15 cellular contexts compared by ENCODE assay signal in the genomic region with DNA sequence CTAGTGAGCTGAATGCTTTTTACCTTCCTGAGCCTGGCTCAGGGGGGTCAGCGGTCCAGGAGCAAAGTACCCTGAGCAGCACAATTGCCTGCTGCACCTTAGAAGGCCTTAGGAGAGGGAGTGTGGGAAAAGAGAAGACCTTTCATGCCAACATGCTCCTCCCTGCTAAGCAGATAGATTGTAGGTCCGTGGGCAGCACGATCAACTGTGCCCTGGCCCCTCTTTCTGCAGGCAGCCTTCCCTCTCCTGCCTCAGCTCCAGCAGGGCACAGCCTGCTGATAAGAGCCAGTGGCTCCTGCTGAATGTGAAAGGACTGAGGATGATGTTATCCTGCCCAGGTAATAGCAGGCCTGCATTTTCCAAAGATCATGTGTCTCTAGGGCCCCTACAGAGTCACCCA. TPM values are rescaled to one million over a fixed set of nuclear protein-coding genes. Genes with fewer than 3 reads are reported as not detected.
DNase-seq lines count a peak whose midpoint lies in the region; TF ChIP-seq lines count a peak whose summit lies in the region.
"Had no signal": no experiment of that assay in that cellular context is flagged by ENCODE, and none has a peak within 500 bp of the region (broad histone marks: within the 10 kb centered on the region; RNA-seq: fewer than 3 reads in every experiment).

No MANE protein-coding gene starts in this region.

- no peaks in the 10 kb centered on the region; the same call in 1 of the 2 replicates for H3K27me3 Mint-ChIP-seq in HFFc6 (ENCODE audit: insufficient read depth)
- H3K27me3 Mint-ChIP-seq in nephron (ENCODE audit: low read depth): peaks cover 21% of the 10 kb centered on the region

- DNase-seq in HFFc6 (no peak), caudate nucleus (lab: John Stamatoyannopoulos, UW) (no peak), erythroblast (lab: John Stamatoyannopoulos, UW) (no peak), DMS79 treated with DMSO at 0.1 percent for 48 hours (lab: John Stamatoyannopoulos, UW) (no peak)
- no peak for DNase-seq in effector memory CD4-positive, alpha-beta T cell
- DNase-seq: ACHN; CD4-positive, alpha-beta memory T cell; H7; MV-4-11; NCI-H1436 treated with DMSO at 0.1 percent for 48 hours; NCI-H2081 treated with DMSO at 0.1 percent for 48 hours; NCI-H524 treated with DMSO at 0.1 percent for 48 hours had no signal

- no peaks in the 10 kb centered on the region for H3K36me3 ChIP-seq in effector memory CD4-positive, alpha-beta T cell (ENCODE audit: control insufficient read depth, insufficient read depth, low read length)
- H3K36me3 ChIP-seq: SJSA1 had no signal

- H3K27ac ChIP-seq in caudate nucleus (ENCODE audit: low read depth, low read length) (peak overlapping the region; percentile 68), temporal lobe (ENCODE audit: low read depth, low read length) (peak overlapping the region; percentile 77)
- H3K27ac ChIP-seq in effector memory CD4-positive, alpha-beta T cell (ENCODE audit: insufficient read depth, low read length, poor library complexity, severe bottlenecking): no peak overlapping the region
- H3K27ac ChIP-seq: SJSA1 had no signal

- H3K4me3 Mint-ChIP-seq in HFFc6 (no peak overlapping the region), nephron (peak overlapping the region; percentile 4 to 51 (median 47))
- H3K4me3 Mint-ChIP-seq: CD4-positive, alpha-beta memory T cell had no signal

- H3K27me3 ChIP-seq in effector memory CD4-positive, alpha-beta T cell (replicated peaks; ENCODE audit: control insufficient read depth, insufficient read depth, low read length, poor library complexity, severe bottlenecking): peaks cover 15% of the 10 kb centered on the region

- H3K36me3 Mint-ChIP-seq in HFFc6 (ENCODE audit: low read depth) (no peaks in the 10 kb centered on the region), nephron (ENCODE audit: low read depth) (no peaks in the 10 kb centered on the region)

- H3K27ac Mint-ChIP-seq in HFFc6 (0 out of 2 replicates have a peak overlapping the region, but pooled peaks have one; percentile 13), nephron (peak overlapping the region; percentile 39 to 85 (median 82))
- H3K27ac Mint-ChIP-seq: CD4-positive, alpha-beta memory T cell had no signal

- H3K4me3 ChIP-seq in effector memory CD4-positive, alpha-beta T cell (ENCODE audit: insufficient read depth, low read depth, low read length, poor library complexity, severe bottlenecking): no peak overlapping the region
- H3K4me3 ChIP-seq: SJSA1 had no signal

- H3K4me1 Mint-ChIP-seq in HFFc6 (ENCODE audit: low read depth) (peaks cover 66% of the 10 kb centered on the region), nephron (peaks cover 60% of the 10 kb centered on the region)

- H3K9me3 Mint-ChIP-seq in HFFc6: no peaks in the 10 kb centered on the region
- H3K9me3 Mint-ChIP-seq in nephron: no peaks in the 10 kb centered on the region
- H3K9me3 Mint-ChIP-seq: CD4-positive, alpha-beta memory T cell had no signal

- H3K9me3 ChIP-seq in effector memory CD4-positive, alpha-beta T cell (ENCODE audit: control insufficient read depth, low read length): no peaks in the 10 kb centered on the region

- peaks cover 2% of the 10 kb centered on the region for H3K4me1 ChIP-seq in effector memory CD4-positive, alpha-beta T cell (ENCODE audit: control insufficient read depth, insufficient read depth, low read length, poor library complexity, severe bottlenecking)

- TF ChIP-seq CTCF in HFFc6 (IDR thresholded peaks at IDR 0.05): no peak
- TF ChIP-seq CTCF in nephron (IDR thresholded peaks at IDR 0.05; ENCODE audit: unreplicated experiment in 3 of 3): no peak

- TF ChIP-seq POLR2A in erythroblast (IDR thresholded peaks at IDR 0.05; ENCODE audit: low read length): no peak

RNA-seq across cellular contexts. Expression of a gene that starts 4.1 kb away (rescaled TPM):
- 10 to 100 TPM in 3 of 6 experiments, 1 to 10 TPM in 3; 9.3 to 11.0 (median 9.9) TPM for total RNA-seq in HFFc6 (2021; fragmentation: NEBNext Ultra II Directional; extraction: Animal tissue kit (Norgen Biotek cat#: 25700))
- total RNA-seq in temporal lobe: 28.0 TPM
- total RNA-seq: CD4-positive, alpha-beta memory T cell; SJSA1 had no signal
